ENCODE assay signal across 30 cellular contexts in the genomic region with DNA sequence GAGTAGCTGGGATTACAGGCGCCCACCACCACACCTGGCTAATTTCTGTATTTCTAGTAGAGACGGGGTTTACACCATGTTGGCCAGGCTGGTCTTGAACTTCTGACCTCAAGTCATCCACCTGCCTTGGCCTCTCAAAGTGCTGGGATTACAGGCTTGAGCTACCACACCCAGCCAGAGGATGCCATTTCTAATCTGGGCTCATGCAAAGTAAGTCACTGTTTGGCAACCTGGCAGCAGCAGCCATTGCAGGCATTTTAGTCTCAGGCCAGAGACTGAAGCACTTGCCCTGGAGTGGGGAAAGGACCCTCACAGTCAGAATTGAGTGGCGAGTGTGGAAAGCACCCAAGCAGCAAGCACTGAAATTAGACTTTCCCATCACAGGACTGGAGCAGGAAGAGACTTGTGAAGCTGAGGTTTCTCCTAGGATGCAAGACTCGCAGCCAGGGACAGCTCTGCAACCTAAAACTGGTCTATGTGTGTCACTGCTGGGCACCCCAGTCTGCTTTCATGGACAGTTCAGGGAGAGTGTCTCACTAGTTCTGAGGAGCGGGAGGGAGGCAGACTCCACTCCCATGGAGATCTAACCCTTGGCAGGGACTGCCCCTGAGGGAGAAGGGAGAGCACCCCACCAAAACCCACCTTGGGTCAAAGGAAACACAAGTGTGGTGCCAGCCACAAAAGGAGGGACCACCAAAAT.
"Had no signal": no experiment of that assay in that cellular context is flagged by ENCODE, and none has a peak within 500 bp of the region (broad histone marks: within the 10 kb centered on the region; RNA-seq: fewer than 3 reads in every experiment).

No MANE protein-coding gene starts in this region.

- H3K36me3 ChIP-seq: brain microvascular endothelial cell, gastroesophageal sphincter, lower lobe of right lung, upper lobe of left lung had no signal

- ATAC-seq: effector memory CD8-positive, alpha-beta T cell; gastroesophageal sphincter; lower lobe of right lung; sciatic nerve; stimulated activated memory B cell treated with anti-CD40 and anti-IgM and Interleukin-4, amounts not matched to agents 10 μg/mL and 1 μg/mL and 100 μg/mL, for 72 hours; stimulated activated naive CD8-positive, alpha-beta T cell treated with anti-CD3 and anti-CD28 coated beads, Interleukin-15, amount 100 ng/mL, for 72 hours had no signal

- FAIRE-seq: endothelial cell of umbilical vein, small intestine had no signal

- DNase-seq: activated CD4-positive, alpha-beta T cell treated with anti-CD3 and anti-CD28 coated beads for 4 hours; activated CD4-positive, alpha-beta T cell treated with anti-CD3 and anti-CD28 coated beads, Interleukin-2, amount 50 U/mL, for 4 hours; activated CD8-positive, alpha-beta memory T cell treated with anti-CD3 and anti-CD28 coated beads for 24 hours; activated effector memory CD4-positive, alpha-beta T cell treated with anti-CD3 and anti-CD28 coated beads, Interleukin-2, amount 50 U/mL, for 16 hours; activated naive CD4-positive, alpha-beta T cell treated with anti-CD3 and anti-CD28 coated beads for 36 hours; activated naive CD8-positive, alpha-beta T cell treated with anti-CD3 and anti-CD28 coated beads for 36 hours; activated T-cell treated with anti-CD3 and anti-CD28 coated beads, Interleukin-2, amount 50 U/mL, for 1 hour; brain microvascular endothelial cell; caudate nucleus; cortex of kidney; effector memory CD8-positive, alpha-beta T cell; head of caudate nucleus; lower lobe of right lung; mesendoderm; small intestine; stimulated activated CD4-positive, alpha-beta T cell treated with anti-CD3 and anti-CD28 coated beads, Interleukin-4, amount 100 ng/mL, for 4 hours; stimulated activated CD8-positive, alpha-beta memory T cell treated with anti-CD3 and anti-CD28 coated beads, Interleukin-4, amount 100 ng/mL, for 48 hours; stimulated activated naive CD8-positive, alpha-beta T cell treated with anti-CD3 and anti-CD28 coated beads, Interleukin-15, amount 100 ng/mL, for 72 hours; substantia nigra; T-helper 1 cell; upper lobe of left lung had no signal

- H3K27ac ChIP-seq: ascending aorta, brain microvascular endothelial cell, gastroesophageal sphincter, lower lobe of right lung, upper lobe of left lung, VCaP had no signal

- H3K4me3 ChIP-seq: ascending aorta, gastroesophageal sphincter, lower lobe of right lung, upper lobe of left lung had no signal

- H3K27me3 ChIP-seq: ascending aorta, brain microvascular endothelial cell, gastroesophageal sphincter, upper lobe of left lung had no signal

- H3K4me3 Mint-ChIP-seq: activated naive CD4-positive, alpha-beta T cell treated with anti-CD3 and anti-CD28 coated beads for 36 hours; activated naive CD8-positive, alpha-beta T cell treated with anti-CD3 and anti-CD28 coated beads for 36 hours; activated T-helper 1 cell treated with anti-CD3 and anti-CD28 coated beads, Interleukin-12 subunit alpha, Interleukin-12 subunit beta, Interleukin-2, Interleukin-4 antibody, amounts not matched to agents 30 ng/mL and 10 ng/mL and 1 ng/mL, durations not matched to agents 14 hours and 24 hours and 36 hours; effector memory CD8-positive, alpha-beta T cell; natural killer cell treated with Interleukin-12 subunit alpha and Interleukin-12 subunit beta and Interleukin-15 and Interleukin-18, amount 100 ng/mL, for 72 hours; stimulated activated memory B cell treated with anti-CD40 and anti-IgM and Interleukin-4, amounts not matched to agents 10 μg/mL and 1 μg/mL and 100 μg/mL, for 72 hours; stimulated activated naive CD8-positive, alpha-beta T cell treated with anti-CD3 and anti-CD28 coated beads, Interleukin-15, amount 100 ng/mL, for 72 hours; T-helper 2 cell treated with Interferon-gamma antibody and Interleukin-4, amounts not matched to agents 5 μg/mL and 100 μg/mL, for 36 hours had no signal

- H3K4me1 ChIP-seq: ascending aorta, lower lobe of right lung had no signal

- H3K27me3 Mint-ChIP-seq: activated naive CD8-positive, alpha-beta T cell treated with anti-CD3 and anti-CD28 coated beads for 36 hours; effector memory CD8-positive, alpha-beta T cell; natural killer cell treated with Interleukin-12 subunit alpha and Interleukin-12 subunit beta and Interleukin-15 and Interleukin-18, amount 100 ng/mL, for 72 hours; stimulated activated memory B cell treated with anti-CD40 and anti-IgM and Interleukin-4, amounts not matched to agents 10 μg/mL and 1 μg/mL and 100 μg/mL, for 72 hours; stimulated activated naive CD8-positive, alpha-beta T cell treated with anti-CD3 and anti-CD28 coated beads, Interleukin-15, amount 100 ng/mL, for 72 hours had no signal

- H3K9me3 Mint-ChIP-seq: natural killer cell treated with Interleukin-12 subunit alpha and Interleukin-12 subunit beta and Interleukin-15 and Interleukin-18, amount 100 ng/mL, for 72 hours had no signal

- H3K27ac Mint-ChIP-seq: activated naive CD4-positive, alpha-beta T cell treated with anti-CD3 and anti-CD28 coated beads for 36 hours; activated naive CD8-positive, alpha-beta T cell treated with anti-CD3 and anti-CD28 coated beads for 36 hours; activated T-helper 1 cell treated with anti-CD3 and anti-CD28 coated beads, Interleukin-12 subunit alpha, Interleukin-12 subunit beta, Interleukin-2, Interleukin-4 antibody, amounts not matched to agents 30 ng/mL and 10 ng/mL and 1 ng/mL, durations not matched to agents 14 hours and 24 hours and 36 hours; natural killer cell treated with Interleukin-12 subunit alpha and Interleukin-12 subunit beta and Interleukin-15 and Interleukin-18, amount 100 ng/mL, for 72 hours; stimulated activated memory B cell treated with anti-CD40 and anti-IgM and Interleukin-4, amounts not matched to agents 10 μg/mL and 1 μg/mL and 100 μg/mL, for 72 hours; stimulated activated naive CD8-positive, alpha-beta T cell treated with anti-CD3 and anti-CD28 coated beads, Interleukin-15, amount 100 ng/mL, for 72 hours; T-helper 2 cell treated with Interferon-gamma antibody and Interleukin-4, amounts not matched to agents 5 μg/mL and 100 μg/mL, for 36 hours had no signal
